ENCODE assay signal across 9 cellular contexts in the genomic region with DNA sequence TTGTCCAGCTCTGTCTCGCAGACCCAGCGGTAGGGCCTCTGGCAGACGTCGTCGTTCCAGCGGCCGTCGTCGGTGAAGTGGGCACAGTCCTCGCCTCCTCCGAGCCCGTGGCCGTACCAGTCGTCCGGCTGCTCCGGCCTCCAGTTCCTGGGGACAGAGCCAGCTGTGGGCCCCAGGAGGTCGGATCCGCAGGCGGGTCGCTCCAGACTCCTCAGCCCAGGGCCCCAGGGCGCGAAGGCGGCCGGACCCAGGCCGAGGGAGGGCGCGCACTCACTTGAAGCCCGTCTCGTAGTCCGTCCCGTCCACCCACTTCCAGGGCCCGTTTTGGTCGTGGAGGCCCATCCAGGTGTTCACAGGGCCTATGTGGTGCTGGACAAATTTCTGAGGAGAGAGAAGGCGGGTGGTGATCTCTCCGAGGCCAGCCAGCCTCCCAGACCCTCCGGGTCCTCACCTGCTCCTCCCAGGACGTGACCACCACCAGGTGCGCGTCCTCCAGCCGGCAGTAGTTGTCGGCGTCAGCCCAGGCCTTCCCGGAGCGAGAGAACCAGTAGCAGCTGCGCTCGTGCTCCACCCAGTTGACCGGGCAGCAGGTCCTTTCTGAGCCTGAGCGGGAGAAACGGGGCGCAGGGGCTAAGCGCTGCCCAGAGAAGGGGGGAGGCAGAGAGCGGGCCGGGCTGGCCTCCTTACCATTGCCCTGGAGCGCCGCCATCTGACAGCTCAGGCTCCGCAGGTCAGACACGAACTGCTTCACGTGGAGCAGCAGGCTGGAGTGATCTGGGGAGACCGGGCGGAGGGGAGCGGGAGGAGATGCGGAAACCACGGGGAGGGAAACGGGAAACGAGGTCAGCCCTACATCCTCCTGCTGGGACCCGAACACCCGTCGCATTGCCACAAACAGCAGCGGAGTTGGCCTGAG. TPM values are rescaled to one million over a fixed set of nuclear protein-coding genes. Genes with fewer than 3 reads are reported as not detected.
DNase-seq lines count a peak whose midpoint lies in the region; ATAC-seq and TF ChIP-seq lines count a peak whose summit lies in the region.
"Had no signal": no experiment of that assay in that cellular context is flagged by ENCODE, and none has a peak within 500 bp of the region (broad histone marks: within the 10 kb centered on the region; RNA-seq: fewer than 3 reads in every experiment).

No MANE protein-coding gene starts in this region.

- DNase-seq in activated CD8-positive, alpha-beta T cell treated with anti-CD3 and anti-CD28 coated beads for 36 hours: peak; percentile 78
- DNase-seq in esophagus squamous epithelium (lab: John Stamatoyannopoulos, UW) (no peak), omental fat pad (ENCODE audit: low spot score) (no peak), aorta (peak; percentile 79 to 86), NCI-H1048 (lab: John Stamatoyannopoulos, UW) (no peak)

- H3K27me3 ChIP-seq in esophagus squamous epithelium (peaks cover 0 to 43% (median 8%) of the 10 kb centered on the region in 4 donors), aorta (ENCODE audit: control insufficient read depth in 1 of 2, insufficient read depth in 2 of 2, low read length in 1 of 2) (no peaks in the 10 kb centered on the region)

- no peak overlapping the region for H3K27ac Mint-ChIP-seq in activated CD8-positive, alpha-beta T cell treated with anti-CD3 and anti-CD28 coated beads for 36 hours
- H3K27ac Mint-ChIP-seq: IgD-negative memory B cell had no signal

- H3K9me3 ChIP-seq in HEK293 (ENCODE audit: control insufficient read depth, insufficient read depth, low read depth, low read length) (no peaks in the 10 kb centered on the region), esophagus squamous epithelium (peaks cover 0 to 3% (median under 1%) of the 10 kb centered on the region in 3 donors), aorta (ENCODE audit: control insufficient read depth, low read length) (no peaks in the 10 kb centered on the region)

- intact Hi-C loops in activated CD8-positive, alpha-beta T cell treated with anti-CD3 and anti-CD28 coated beads for 36 hours (cut with micrococcal nuclease): no loop called here
- intact Hi-C loops in esophagus squamous epithelium (cut with DNase I) (no loop called here), aorta (cut with DNase I) (no loop called here)

- H3K36me3 ChIP-seq in HEK293 (ENCODE audit: control insufficient read depth in 2 of 2, insufficient read depth in 1 of 2, low read length in 2 of 2): no peaks in the 10 kb centered on the region; a peak in 1 of 3 replicates
- no peaks in the 10 kb centered on the region for H3K36me3 ChIP-seq in esophagus squamous epithelium
- no peaks in the 10 kb centered on the region for H3K36me3 ChIP-seq in aorta (ENCODE audit: control insufficient read depth in 1 of 2, insufficient read depth in 2 of 2, low read length in 1 of 2)

- POLR2A ChIA-PET in HEK293 (lab: Yijun Ruan, JAX): interaction anchor here (0.8 kb wide), 1 partner anchor 10 kb away, joined by 8 read pairs; no protein-coding TSS in a partner anchor
- POLR2A ChIA-PET in activated CD8-positive, alpha-beta T cell treated with anti-CD3 and anti-CD28 coated beads for 36 hours (lab: Charles Lee): interaction anchor here (0.9 kb wide), 1 partner anchor 9 kb away, joined by 3 read pairs; no protein-coding TSS in a partner anchor

- TF ChIP-seq POLR2A in esophagus squamous epithelium (IDR thresholded peaks at IDR 0.05): no peak

- ATAC-seq in activated CD8-positive, alpha-beta T cell treated with anti-CD3 and anti-CD28 coated beads for 36 hours: peak; percentile 74
- ATAC-seq in omental fat pad (ENCODE audit: low FRiP score): peak; percentile 46
- peak; percentile 49 for ATAC-seq in aorta (ENCODE audit: low FRiP score)
- ATAC-seq in GM21825 (IDR thresholded peaks at IDR 0.05; ENCODE audit: unreplicated experiment): no peak
- ATAC-seq in HG03095 (IDR thresholded peaks at IDR 0.05; ENCODE audit: unreplicated experiment): no peak

- H3K36me3 Mint-ChIP-seq in activated CD8-positive, alpha-beta T cell treated with anti-CD3 and anti-CD28 coated beads for 36 hours (ENCODE audit: low read depth): no peaks in the 10 kb centered on the region

- WGBS in esophagus squamous epithelium, 2 donors: 72 to 92% methylated on average over 15 to 37 of the region's 69 CpGs
- WGBS in aorta, 2 donors: 53 to 57% methylated on average over 69 of the region's 69 CpGs

- no peak overlapping the region for H3K4me3 Mint-ChIP-seq in activated CD8-positive, alpha-beta T cell treated with anti-CD3 and anti-CD28 coated beads for 36 hours

- H3K27ac ChIP-seq in HEK293 (ENCODE audit: extremely low read depth, low read depth, low read length) (no peak overlapping the region), esophagus squamous epithelium (peak overlapping the region in 1 of 4 donors; percentile 39), aorta (ENCODE audit: low read depth in 1 of 2, low read length in 2 of 2) (no peak overlapping the region)

- no peaks in the 10 kb centered on the region for H3K9me3 Mint-ChIP-seq in activated CD8-positive, alpha-beta T cell treated with anti-CD3 and anti-CD28 coated beads for 36 hours

- peaks cover 12% of the 10 kb centered on the region for H3K4me1 Mint-ChIP-seq in activated CD8-positive, alpha-beta T cell treated with anti-CD3 and anti-CD28 coated beads for 36 hours (ENCODE audit: low read depth)

- TF ChIP-seq CTCF in HEK293 (tag by site-specific recombination; IDR thresholded peaks at IDR 0.05): no peak
- TF ChIP-seq CTCF in activated CD8-positive, alpha-beta T cell treated with anti-CD3 and anti-CD28 coated beads for 36 hours (IDR thresholded peaks at IDR 0.05): peak; percentile 24
- TF ChIP-seq CTCF in esophagus squamous epithelium (IDR thresholded peaks at IDR 0.05): peak in 4 of 6 experiments; percentile 10 to 28 (median 24)
- no peak for TF ChIP-seq CTCF in omental fat pad (IDR thresholded peaks at IDR 0.05)

- no peak overlapping the region for H3K4me3 ChIP-seq in HEK293 (ENCODE audit: low read depth, low read length)
- H3K4me3 ChIP-seq in esophagus squamous epithelium: peak overlapping the region in 3 of 4 donors; percentile 24 to 53 (median 34)
- no peak overlapping the region for H3K4me3 ChIP-seq in aorta (ENCODE audit: low read length in 2 of 2)

- H3K4me1 ChIP-seq in HEK293 (ENCODE audit: control insufficient read depth, insufficient read depth, low read length) (peaks cover 8% of the 10 kb centered on the region), esophagus squamous epithelium (peaks cover 14 to 31% (median 18%) of the 10 kb centered on the region in 3 donors), aorta (ENCODE audit: control insufficient read depth in 1 of 2, insufficient read depth in 2 of 2, low read length in 2 of 2) (no peaks in the 10 kb centered on the region)

- CTCF ChIA-PET in HEK293 (lab: Yijun Ruan, JAX): interaction anchor here (0.6 to 0.7 kb wide), 4 partner anchors 8 to 22 kb away, joined by 3 to 6 read pairs (median 4); no protein-coding TSS in a partner anchor
- CTCF ChIA-PET in activated CD8-positive, alpha-beta T cell treated with anti-CD3 and anti-CD28 coated beads for 36 hours (lab: Charles Lee): interaction anchor here (0.6 to 1.9 kb wide), 4 partner anchors 9 to 187 kb away, joined by 3 to 7 read pairs (median 4); no protein-coding TSS in a partner anchor

- H3K27me3 Mint-ChIP-seq in activated CD8-positive, alpha-beta T cell treated with anti-CD3 and anti-CD28 coated beads for 36 hours: peaks cover 12% of the 10 kb centered on the region

TF ChIP-seq in HEK293, 187 proteins besides CTCF, POLR2A, EP300 and RAD21 (continues in another document):
- TF ChIP-seq KLF1 (tag by site-specific recombination; IDR thresholded peaks at IDR 0.05) (0 out of 2 replicates have a peak, but pooled peaks have one; percentile 13), REPIN1 (tag by site-specific recombination; IDR thresholded peaks at IDR 0.05; ENCODE audit: low read depth) (no peak), ZNF629 (tag by site-specific recombination; IDR thresholded peaks at IDR 0.05) (no peak), ZBTB8A (tag by site-specific recombination; IDR thresholded peaks at IDR 0.05) (0 out of 2 replicates have a peak, but pooled peaks have one; percentile 14), ZNF202 (tag by site-specific recombination; IDR thresholded peaks at IDR 0.05; ENCODE audit: borderline replicate concordance) (peak; percentile 64; the same call in 1 of the 2 replicates), ZSCAN23 (tag by site-specific recombination; IDR thresholded peaks at IDR 0.05) (no peak)

RNA-seq across cellular contexts. Expression of gene ASGR1, which starts 5.2 kb away (rescaled TPM):
- 1 to 10 TPM; 2.6 to 3.9 TPM for total RNA-seq in activated CD8-positive, alpha-beta T cell treated with anti-CD3 and anti-CD28 coated beads for 36 hours
- total RNA-seq in esophagus squamous epithelium: 1 to 10 TPM in 1 of 4 donors, under 1 TPM in 2, not detected in 1; 0.42 to 1.1 (median 0.97) TPM
- 1 to 10 TPM in 3 of 4 donors, under 1 TPM in 1; 0.56 to 2.5 (median 1.4) TPM for total RNA-seq in omental fat pad
- total RNA-seq in aorta: 1 to 10 TPM; 2.6 to 3.9 TPM
- 1 to 10 TPM; 2.0 to 5.4 TPM for polyA plus RNA-seq in aorta

RNA-seq across cellular contexts. Expression of gene DLG4, which starts 45.7 kb away (rescaled TPM):
- 1 to 10 TPM; 9.5 to 9.7 TPM for total RNA-seq in activated CD8-positive, alpha-beta T cell treated with anti-CD3 and anti-CD28 coated beads for 36 hours
- total RNA-seq in esophagus squamous epithelium (10 to 100 TPM in 1 of 4 donors, 1 to 10 TPM in 3; 2.6 to 13.9 (median 6.0) TPM), omental fat pad (10 to 100 TPM in 3 of 4 donors, 1 to 10 TPM in 1; 8.7 to 12.5 (median 11.6) TPM), aorta (10 to 100 TPM; 23.3 to 54.7 TPM)
- polyA plus RNA-seq in aorta: 10 to 100 TPM in 1 of 2 donors, 1 to 10 TPM in 1; 6.6 to 15.4 TPM

RNA-seq across cellular contexts. Expression of gene ACADVL, which starts 45.8 kb away (rescaled TPM):
- 100 to 1,000 TPM; 288 to 291 TPM for total RNA-seq in activated CD8-positive, alpha-beta T cell treated with anti-CD3 and anti-CD28 coated beads for 36 hours
- total RNA-seq in esophagus squamous epithelium (100 to 1,000 TPM; 453 to 742 (median 464) TPM), omental fat pad (100 to 1,000 TPM; 677 to 996 (median 722) TPM), aorta (100 to 1,000 TPM; 387 to 486 TPM)
- polyA plus RNA-seq in aorta: 1,000 to 10,000 TPM in 1 of 2 donors, 100 to 1,000 TPM in 1; 159 to 1,724 TPM

RNA-seq across cellular contexts. Expression of gene ASGR2, which starts 59.3 kb away (rescaled TPM):
- not detected for total RNA-seq in activated CD8-positive, alpha-beta T cell treated with anti-CD3 and anti-CD28 coated beads for 36 hours
- total RNA-seq in esophagus squamous epithelium: under 1 TPM in 2 of 4 donors, not detected in 2; 0.50 to 0.95 TPM
- 1 to 10 TPM in 2 of 4 donors, under 1 TPM in 1, not detected in 1; 0.84 to 3.1 (median 1.6) TPM for total RNA-seq in omental fat pad
- total RNA-seq in aorta: 1 to 10 TPM in 1 of 2 donors, under 1 TPM in 1; 0.75 to 1.6 TPM
- under 1 TPM in 1 of 2 donors, not detected in 1; 0.15 TPM for polyA plus RNA-seq in aorta

Comparison
In these comparisons a context has a peak if more than half of its experiments do, and no peak if none do; other contexts are left out.
1. H3K4me3 ChIP-seq: peak in esophagus squamous epithelium (3 of 4); none in HEK293 (single experiment) and aorta (0 of 2).
2. CTCF ChIP-seq: peak in activated CD8-positive, alpha-beta T cell treated with anti-CD3 and anti-CD28 coated beads for 36 hours (single experiment) and esophagus squamous epithelium (4 of 6); none in HEK293 (single experiment) and omental fat pad (0 of 3).
3. ATAC-seq: peak in activated CD8-positive, alpha-beta T cell treated with anti-CD3 and anti-CD28 coated beads for 36 hours (single experiment), omental fat pad (single experiment) and aorta (single experiment); none in GM21825 (single experiment) and HG03095 (single experiment).
4. DNase-seq: peak in activated CD8-positive, alpha-beta T cell treated with anti-CD3 and anti-CD28 coated beads for 36 hours (single experiment) and aorta (2 of 2); none in esophagus squamous epithelium (single experiment), omental fat pad (single experiment) and NCI-H1048 (single experiment).